In genomic region chr4:11424000-11424399, GRCh38 we compare ENCODE assay signal across 8 cellular contexts. TPM values are rescaled to one million over a fixed set of nuclear protein-coding genes. Genes with fewer than 3 reads are reported as not detected.
A peak's percentile ranks its signal among the peaks of the same experiment; 100 is the strongest.
DNase-seq lines count a peak whose midpoint lies in the region; ATAC-seq and TF ChIP-seq lines count a peak whose summit lies in the region.

No MANE protein-coding gene starts in this region.

- POLR2A ChIA-PET in OCI-LY7 (lab: Charles Lee): no interaction called here

- CTCF ChIA-PET in OCI-LY7 (lab: Charles Lee; ENCODE audit: unreplicated experiment): no interaction called here

- H3K9me3 ChIP-seq in OCI-LY7 (ENCODE audit: low read length): no peaks in the 10 kb centered on the region

- ATAC-seq in stimulated activated naive B cell treated with anti-CD40 and anti-IgM and Interleukin-4, amounts not matched to agents 10 μg/mL and 1 μg/mL and 100 μg/mL, for 72 hours (replicated peaks): peak in 1 of 2 donors; percentile 19

- no peaks in the 10 kb centered on the region for H3K27me3 Mint-ChIP-seq in stimulated activated naive B cell treated with anti-CD40 and anti-IgM and Interleukin-4, amounts not matched to agents 10 μg/mL and 1 μg/mL and 100 μg/mL, for 72 hours

- H3K4me3 Mint-ChIP-seq in stimulated activated naive B cell treated with anti-CD40 and anti-IgM and Interleukin-4, amounts not matched to agents 10 μg/mL and 1 μg/mL and 100 μg/mL, for 72 hours: no peak overlapping the region

- H3K36me3 Mint-ChIP-seq in stimulated activated naive B cell treated with anti-CD40 and anti-IgM and Interleukin-4, amounts not matched to agents 10 μg/mL and 1 μg/mL and 100 μg/mL, for 72 hours: peaks cover 19% of the 10 kb centered on the region in 2 donors

- no peak overlapping the region for H3K27ac Mint-ChIP-seq in stimulated activated naive B cell treated with anti-CD40 and anti-IgM and Interleukin-4, amounts not matched to agents 10 μg/mL and 1 μg/mL and 100 μg/mL, for 72 hours

- H2AFZ ChIP-seq in OCI-LY7 (ENCODE audit: low read length): no peak overlapping the region

- intact Hi-C loops in OCI-LY7 (cut with micrococcal nuclease; ENCODE audit: unreplicated experiment): loop anchor here (2.0 to 10.0 kb wide), 2 partner anchors 839 to 869 kb away; no protein-coding TSS in a partner anchor

- no TSS peak for BruUV-seq in OCI-LY7 (replicated peaks; lab: Mats Ljungman, UMichigan)

- H3K36me3 ChIP-seq in OCI-LY7 (ENCODE audit: insufficient read depth, low read length): no peaks in the 10 kb centered on the region

- no peaks in the 10 kb centered on the region for H4K20me1 ChIP-seq in OCI-LY7 (ENCODE audit: insufficient read depth, low read length)

- H3K79me2 ChIP-seq in OCI-LY7 (ENCODE audit: insufficient read depth, low read depth, low read length): no peaks in the 10 kb centered on the region

- DNase-seq in NCI-H1436 (lab: John Stamatoyannopoulos, UW) (peak; percentile 4), NCI-H1436 treated with DMSO at 0.1 percent for 48 hours (lab: John Stamatoyannopoulos, UW) (no peak), H4 (ENCODE audit: low spot score) (peak; percentile 53), OCI-LY7 (ENCODE audit: low spot score) (peak; percentile 45), fibroblast of villous mesenchyme (ENCODE audit: low read depth) (peak; percentile 22), KG1 (lab: John Stamatoyannopoulos, UW) (no peak)
- DNase-seq in stimulated activated naive B cell treated with anti-CD40 and anti-IgM and Interleukin-4, amounts not matched to agents 10 μg/mL and 1 μg/mL and 100 μg/mL, for 72 hours: peak; percentile 8
- no peak for DNase-seq in activated CD4-positive, CD25-positive, alpha-beta regulatory T cell (lab: John Stamatoyannopoulos, UW)

- peaks cover 48 to 81% of the 10 kb centered on the region in 2 donors for H3K4me1 Mint-ChIP-seq in stimulated activated naive B cell treated with anti-CD40 and anti-IgM and Interleukin-4, amounts not matched to agents 10 μg/mL and 1 μg/mL and 100 μg/mL, for 72 hours

- no peaks in the 10 kb centered on the region for H3K9me3 Mint-ChIP-seq in stimulated activated naive B cell treated with anti-CD40 and anti-IgM and Interleukin-4, amounts not matched to agents 10 μg/mL and 1 μg/mL and 100 μg/mL, for 72 hours

- H3K9me2 ChIP-seq in OCI-LY7 (ENCODE audit: insufficient read depth, low read length): no peaks in the 10 kb centered on the region

- TF ChIP-seq CTCF in OCI-LY7 (conservative IDR thresholded peaks at IDR 0.05; ENCODE audit: low read length): peak; percentile 77
- peak; percentile 38 for TF ChIP-seq CTCF in fibroblast of villous mesenchyme (IDR thresholded peaks at IDR 0.05; ENCODE audit: insufficient read depth, low read depth, low read length)

- no peak overlapping the region for H3K4me2 ChIP-seq in OCI-LY7 (ENCODE audit: low read length)

- H3K4me3 ChIP-seq in OCI-LY7 (ENCODE audit: low read depth, low read length, poor library complexity, severe bottlenecking) (no peak overlapping the region), fibroblast of villous mesenchyme (ENCODE audit: low read depth, low read length) (no peak overlapping the region)

- H3K4me1 ChIP-seq in OCI-LY7 (ENCODE audit: insufficient read depth, low read length, poor library complexity, severe bottlenecking): no peaks in the 10 kb centered on the region

- H3K27ac ChIP-seq in OCI-LY7 (ENCODE audit: low read depth, low read length, poor library complexity, severe bottlenecking): no peak overlapping the region

RNA-seq across cellular contexts. Expression of gene HS3ST1, which starts 4.7 kb away (rescaled TPM):
- total RNA-seq in H4 (2014; rRNA removed; shearing (Covaris generic)): 0.35 and 0.45 TPM in 2 replicates
- not detected in 2 replicates for total RNA-seq in OCI-LY7 (2014; rRNA removed; shearing (Covaris generic))
- total RNA-seq in OCI-LY7 (2022) (not detected in 2 replicates), fibroblast of villous mesenchyme (not detected in 2 replicates)

Comparison
In these comparisons a context has a peak if more than half of its experiments do, and no peak if none do; other contexts are left out.
1. DNase-seq: peak in NCI-H1436 (single experiment), H4 (single experiment), OCI-LY7 (single experiment), fibroblast of villous mesenchyme (single experiment) and stimulated activated naive B cell treated with anti-CD40 and anti-IgM and Interleukin-4, amounts not matched to agents 10 μg/mL and 1 μg/mL and 100 μg/mL, for 72 hours (single experiment); none in NCI-H1436 treated with DMSO at 0.1 percent for 48 hours (single experiment), activated CD4-positive, CD25-positive, alpha-beta regulatory T cell (0 of 4) and KG1 (single experiment).